In the genomic region with DNA sequence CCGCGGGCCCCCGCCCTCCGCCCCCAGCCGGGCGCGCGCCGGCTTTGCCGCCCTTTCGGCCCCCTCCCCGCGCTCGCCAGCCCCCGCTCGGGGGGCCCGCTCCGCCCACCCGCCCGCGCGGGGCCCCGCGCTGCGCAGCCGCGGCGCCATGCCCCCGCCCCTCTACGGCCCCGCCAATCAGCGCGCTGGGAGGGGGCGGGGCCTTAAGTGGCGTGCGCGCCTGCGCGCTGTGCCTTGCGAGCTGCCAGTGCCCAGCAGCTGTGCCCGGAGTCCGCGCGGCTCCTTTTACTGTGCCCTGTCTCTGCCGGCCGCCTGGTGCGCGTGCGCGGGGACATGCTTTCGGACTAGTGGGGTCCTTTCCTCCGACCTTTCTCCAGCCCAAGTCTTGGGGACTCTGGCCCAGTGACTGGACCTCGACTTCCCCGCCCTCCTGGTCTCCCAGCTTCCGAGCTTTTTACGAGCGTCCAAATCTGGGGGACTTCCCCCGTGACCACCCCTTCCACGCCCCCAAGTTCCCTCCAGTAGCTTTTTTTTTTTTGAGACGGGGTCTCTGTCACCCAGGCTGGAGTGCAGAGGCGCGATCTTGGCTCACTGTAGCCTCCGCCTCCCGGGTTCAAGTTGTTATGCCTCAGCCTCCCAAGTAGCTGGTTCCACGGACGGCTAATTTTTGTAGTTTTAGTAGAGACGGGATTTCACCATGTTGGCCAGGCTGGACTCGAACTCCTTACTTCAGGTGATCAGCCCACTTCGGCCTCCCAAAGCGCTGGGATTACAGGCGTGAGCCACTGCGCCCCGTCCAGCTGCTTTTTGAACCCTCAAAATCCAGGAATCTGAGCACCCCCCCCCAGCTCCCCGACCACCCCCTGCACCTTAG, we compare ENCODE assay signal across 8 cellular contexts. TPM values are rescaled to one million over a fixed set of nuclear protein-coding genes. Genes with fewer than 3 reads are reported as not detected.
DNase-seq lines count a peak whose midpoint lies in the region; ATAC-seq and TF ChIP-seq lines count a peak whose summit lies in the region.

A gene with protein sequence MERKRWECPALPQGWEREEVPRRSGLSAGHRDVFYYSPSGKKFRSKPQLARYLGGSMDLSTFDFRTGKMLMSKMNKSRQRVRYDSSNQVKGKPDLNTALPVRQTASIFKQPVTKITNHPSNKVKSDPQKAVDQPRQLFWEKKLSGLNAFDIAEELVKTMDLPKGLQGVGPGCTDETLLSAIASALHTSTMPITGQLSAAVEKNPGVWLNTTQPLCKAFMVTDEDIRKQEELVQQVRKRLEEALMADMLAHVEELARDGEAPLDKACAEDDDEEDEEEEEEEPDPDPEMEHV (minus strand): TSS at position 111 of the 874 bp plus-strand sequence. CDS start 234 bp downstream, outside the sequence.

- peaks cover 6% of the 10 kb centered on the region for H3K4me1 Mint-ChIP-seq in GM23338
- H3K4me1 Mint-ChIP-seq in nephron progenitor cell, result peaks cover 27% of the 10 kb centered on the region
- H3K4me1 Mint-ChIP-seq in stimulated activated naive CD8-positive, alpha-beta T cell treated with anti-CD3 and anti-CD28 coated beads, Interleukin-15, Interleukin-2, amounts not matched to agents 100 ng/mL and 50 ng/mL, for 24 hours (ENCODE audit: low read depth), result peaks cover 25% of the 10 kb centered on the region

- H3K4me3 ChIP-seq in DND-41 (ENCODE audit: low read depth in 1 of 2, low read length in 2 of 2) (peak within 1 kb of the TSS; percentile 84 to 89), GM23338 (peak within 1 kb of the TSS; percentile 94), LNCaP clone FGC (ENCODE audit: low read depth, low read length) (peak within 1 kb of the TSS; percentile 95), RWPE2 (ENCODE audit: severe bottlenecking) (peak within 1 kb of the TSS; percentile 95), fibroblast of the aortic adventitia (ENCODE audit: low read depth, low read length) (peak within 1 kb of the TSS; percentile 88)

- no peaks in the 10 kb centered on the region for H3K9me3 Mint-ChIP-seq in GM23338
- no peaks in the 10 kb centered on the region for H3K9me3 Mint-ChIP-seq in nephron progenitor cell
- H3K9me3 Mint-ChIP-seq in stimulated activated naive CD8-positive, alpha-beta T cell treated with anti-CD3 and anti-CD28 coated beads, Interleukin-15, Interleukin-2, amounts not matched to agents 100 ng/mL and 50 ng/mL, for 24 hours, result no peaks in the 10 kb centered on the region

- DNase-seq in DND-41 (peak; percentile 88), GM23338 (ENCODE audit: low spot score) (peak; percentile 97), LNCaP clone FGC (ENCODE audit: low read depth) (peak; percentile 72), RWPE2 (ENCODE audit: low spot score) (peak; percentile 89), fibroblast of the aortic adventitia (ENCODE audit: low read depth) (peak; percentile 92), nephron progenitor cell (peak; percentile 95)
- DNase-seq in activated T-helper 9 cell treated with anti-CD3 and anti-CD28 coated beads, Interleukin-2, amount 50 U/mL, for 16 hours (ENCODE audit: low read depth), result peak; percentile 82

- H3K9me3 ChIP-seq in DND-41 (ENCODE audit: insufficient read depth, low read length, severe bottlenecking) (no peaks in the 10 kb centered on the region), RWPE2 (ENCODE audit: severe bottlenecking) (no peaks in the 10 kb centered on the region)

- ATAC-seq in DND-41 (ENCODE audit: insufficient read depth, low read depth) (peak; percentile 73), GM23338 (peak; percentile 76), RWPE2 (ENCODE audit: low read depth) (peak; percentile 70)

- H3K9me2 ChIP-seq in GM23338 (ENCODE audit: insufficient read depth), result no peaks in the 10 kb centered on the region

- peak within 1 kb of the TSS; percentile 96 for H3K27ac ChIP-seq in DND-41 (ENCODE audit: low read length)
- peak within 1 kb of the TSS; percentile 99 for H3K27ac ChIP-seq in GM23338 (ENCODE audit: low read depth)
- peak within 1 kb of the TSS; percentile 90 for H3K27ac ChIP-seq in RWPE2 (ENCODE audit: poor library complexity, severe bottlenecking)

- no peak for TF ChIP-seq CTCF in DND-41 (IDR thresholded peaks at IDR 0.05; ENCODE audit: borderline replicate concordance, extremely low read depth, low read length, poor library complexity, severe bottlenecking)
- no peak for TF ChIP-seq CTCF in GM23338 (conservative IDR thresholded peaks at IDR 0.05; ENCODE audit: low read depth in 2 of 2)
- TF ChIP-seq CTCF in LNCaP clone FGC (IDR thresholded peaks at IDR 0.05; ENCODE audit: control insufficient read depth, extremely low read depth, insufficient read depth), result no peak
- TF ChIP-seq CTCF in RWPE2 (IDR thresholded peaks at IDR 0.05; ENCODE audit: poor library complexity, severe bottlenecking), result no peak
- TF ChIP-seq CTCF in fibroblast of the aortic adventitia (IDR thresholded peaks at IDR 0.05; ENCODE audit: insufficient read depth, low read length), result peak; percentile 9
- no peak for TF ChIP-seq CTCF in nephron progenitor cell (IDR thresholded peaks at IDR 0.05)

- no peaks in the 10 kb centered on the region for H3K27me3 ChIP-seq in DND-41 (ENCODE audit: insufficient read depth, low read length, poor library complexity)
- H3K27me3 ChIP-seq in GM23338 (ENCODE audit: insufficient read depth), result no peaks in the 10 kb centered on the region
- H3K27me3 ChIP-seq in RWPE2 (ENCODE audit: insufficient read depth, poor library complexity, severe bottlenecking), result no peaks in the 10 kb centered on the region

- H3K4me2 ChIP-seq in DND-41 (ENCODE audit: insufficient read depth, low read length), result peak within 1 kb of the TSS; percentile 93
- peak within 1 kb of the TSS; percentile 98 for H3K4me2 ChIP-seq in GM23338

- peaks cover 32% of the 10 kb centered on the region for H3F3A ChIP-seq in GM23338 (replicated peaks; ENCODE audit: low read depth)

- H3K27me3 Mint-ChIP-seq in GM23338 (ENCODE audit: insufficient read depth, low read depth, poor library complexity) (peaks cover 27% of the 10 kb centered on the region), nephron progenitor cell (ENCODE audit: low read depth, poor library complexity) (peaks cover 3% of the 10 kb centered on the region)
- no peaks in the 10 kb centered on the region for H3K27me3 Mint-ChIP-seq in stimulated activated naive CD8-positive, alpha-beta T cell treated with anti-CD3 and anti-CD28 coated beads, Interleukin-15, Interleukin-2, amounts not matched to agents 100 ng/mL and 50 ng/mL, for 24 hours

- H3K4me1 ChIP-seq in DND-41 (ENCODE audit: insufficient read depth, low read length), result peaks cover 28% of the 10 kb centered on the region
- H3K4me1 ChIP-seq in GM23338 (ENCODE audit: insufficient read depth), result peaks cover 11% of the 10 kb centered on the region
- peaks cover 25% of the 10 kb centered on the region for H3K4me1 ChIP-seq in RWPE2 (ENCODE audit: insufficient read depth, poor library complexity, severe bottlenecking)

- peak within 1 kb of the TSS; percentile 89 for H3K4me3 Mint-ChIP-seq in GM23338
- peak within 1 kb of the TSS; percentile 91 for H3K4me3 Mint-ChIP-seq in nephron progenitor cell
- peak within 1 kb of the TSS; percentile 99 for H3K4me3 Mint-ChIP-seq in stimulated activated naive CD8-positive, alpha-beta T cell treated with anti-CD3 and anti-CD28 coated beads, Interleukin-15, Interleukin-2, amounts not matched to agents 100 ng/mL and 50 ng/mL, for 24 hours

- H3K79me2 ChIP-seq in DND-41 (ENCODE audit: insufficient read depth, low read length), result peaks cover 53% of the 10 kb centered on the region
- peaks cover 40% of the 10 kb centered on the region for H3K79me2 ChIP-seq in GM23338 (replicated peaks; ENCODE audit: insufficient read depth)

- peak within 1 kb of the TSS; percentile 95 for H3K27ac Mint-ChIP-seq in GM23338
- peak within 1 kb of the TSS; percentile 99 for H3K27ac Mint-ChIP-seq in nephron progenitor cell
- H3K27ac Mint-ChIP-seq in stimulated activated naive CD8-positive, alpha-beta T cell treated with anti-CD3 and anti-CD28 coated beads, Interleukin-15, Interleukin-2, amounts not matched to agents 100 ng/mL and 50 ng/mL, for 24 hours, result peak within 1 kb of the TSS; percentile 99

- H3K36me3 Mint-ChIP-seq in GM23338 (ENCODE audit: low read depth) (peaks cover 37% of the 10 kb centered on the region), nephron progenitor cell (ENCODE audit: low read depth) (peaks cover 14% of the 10 kb centered on the region)
- peaks cover 33% of the 10 kb centered on the region for H3K36me3 Mint-ChIP-seq in stimulated activated naive CD8-positive, alpha-beta T cell treated with anti-CD3 and anti-CD28 coated beads, Interleukin-15, Interleukin-2, amounts not matched to agents 100 ng/mL and 50 ng/mL, for 24 hours (ENCODE audit: low read depth)

- H4K20me1 ChIP-seq in DND-41 (ENCODE audit: insufficient read depth, low read length) (peaks cover 33% of the 10 kb centered on the region), GM23338 (replicated peaks; ENCODE audit: insufficient read depth) (peaks cover 22% of the 10 kb centered on the region)

- H2AFZ ChIP-seq in DND-41 (ENCODE audit: low read depth, low read length), result peak within 1 kb of the TSS; percentile 87
- H2AFZ ChIP-seq in GM23338, result peak within 1 kb of the TSS; percentile 74; the same call in 1 of the 2 replicates

- H3K36me3 ChIP-seq in DND-41 (ENCODE audit: insufficient read depth, low read length) (peaks cover 49% of the 10 kb centered on the region), GM23338 (ENCODE audit: insufficient read depth) (peaks cover 11% of the 10 kb centered on the region), RWPE2 (ENCODE audit: low read depth) (peaks cover 16% of the 10 kb centered on the region)

- peak within 1 kb of the TSS; percentile 100 for H3K9ac ChIP-seq in DND-41 (ENCODE audit: low read depth, low read length)

TF ChIP-seq in GM23338, 12 proteins besides CTCF, POLR2A, EP300 and RAD21 (continues in another document):
- TF ChIP-seq POLR2AphosphoS5 (IDR thresholded peaks at IDR 0.05; ENCODE audit: low read depth), result peak; percentile 80
- TF ChIP-seq JUNB (IDR thresholded peaks at IDR 0.05; ENCODE audit: unreplicated experiment), result no peak

RNA-seq across cellular contexts. Expression of the gene that starts here (rescaled TPM):
- total RNA-seq in GM23338 (2014; rRNA removed; shearing (Covaris generic)), result 103 and 118 TPM in 2 replicates
- polyA plus RNA-seq in GM23338 (2016; fragmentation: Nextera tagmentation; extraction: Ambion mirVana), result 27.6 and 28.5 TPM in 2 replicates
- 66.3 and 77.3 TPM in 2 replicates for total RNA-seq in fibroblast of the aortic adventitia (ENCODE audit: low replicate concordance)

Comparison
In these comparisons a context has a peak if more than half of its experiments do, and no peak if none do; other contexts are left out.
1. Peak in every context shown above with its lines: DNase-seq, ATAC-seq, H3K4me3 ChIP-seq and H3K27ac ChIP-seq.